In the genomic region with DNA sequence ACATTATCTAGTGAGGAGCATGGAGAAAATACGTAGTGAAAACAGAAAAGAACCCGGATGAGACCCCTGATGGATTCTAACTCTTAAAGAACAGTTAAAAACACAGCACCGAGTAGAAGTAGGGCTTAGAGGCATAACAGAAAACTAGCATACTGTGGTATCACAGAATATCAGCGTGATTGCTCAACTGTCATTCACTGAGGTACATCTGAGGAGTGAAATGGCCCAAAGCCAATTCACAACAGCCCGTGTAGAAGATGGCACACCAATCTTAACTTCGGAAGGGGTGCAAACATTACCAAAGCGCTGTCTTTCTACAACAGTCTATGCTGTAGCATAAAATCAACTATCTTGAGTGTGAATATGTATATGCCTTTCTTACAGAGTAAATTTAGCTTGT, we compare ENCODE assay signal across 9 cellular contexts. TPM values are rescaled to one million over a fixed set of nuclear protein-coding genes. Genes with fewer than 3 reads are reported as not detected.
DNase-seq lines count a peak whose midpoint lies in the region; ATAC-seq and TF ChIP-seq lines count a peak whose summit lies in the region.
"Had no signal": no experiment of that assay in that cellular context is flagged by ENCODE, and none has a peak within 500 bp of the region (broad histone marks: within the 10 kb centered on the region; RNA-seq: fewer than 3 reads in every experiment).

No MANE protein-coding gene starts in this region.

- H3K27ac ChIP-seq in esophagus muscularis mucosa (replicated peaks in 1 of 4) (no peak overlapping the region), trophoblast cell (ENCODE audit: low read depth, low read length) (no peak overlapping the region)
- H3K27ac ChIP-seq: SJSA1 had no signal

- peak overlapping the region; percentile 24 for H3K23ac ChIP-seq in trophoblast cell (ENCODE audit: low read length)

- TF ChIP-seq CTCF in esophagus muscularis mucosa (IDR thresholded peaks at IDR 0.05), result no peak

- H4K12ac ChIP-seq in trophoblast cell (ENCODE audit: low read depth, low read length), result no peak overlapping the region

- H3K27me3 ChIP-seq in NT2/D1 (ENCODE audit: insufficient read depth, insufficient read length) (no peaks in the 10 kb centered on the region), esophagus muscularis mucosa (no peaks in the 10 kb centered on the region), trophoblast cell (ENCODE audit: insufficient read depth, low read length) (no peaks in the 10 kb centered on the region)
- H3K27me3 ChIP-seq: SJSA1 had no signal

- peak; percentile 1 for DNase-seq in ELR (ENCODE audit: low read depth)
- DNase-seq in NT2/D1 (ENCODE audit: low read depth, low spot score), result no peak
- DNase-seq in esophagus muscularis mucosa (ENCODE audit: extremely low spot score), result no peak
- DNase-seq in trophoblast cell, result no peak
- DNase-seq in NCI-H1417 treated with DMSO at 0.1 percent for 48 hours (lab: John Stamatoyannopoulos, UW), result no peak
- no peak for DNase-seq in DMS53 (lab: John Stamatoyannopoulos, UW)

- H3K36me3 ChIP-seq in NT2/D1 (ENCODE audit: insufficient read depth, insufficient read length, low read length) (peaks cover 11% of the 10 kb centered on the region), esophagus muscularis mucosa (no peaks in the 10 kb centered on the region), trophoblast cell (ENCODE audit: control insufficient read depth in 1 of 2, insufficient read depth in 2 of 2, low read length in 2 of 2) (peaks cover 0 to 2% of the 10 kb centered on the region in 2 experiments)

- H3K14ac ChIP-seq in trophoblast cell (ENCODE audit: low read length), result no peak overlapping the region

- no peak overlapping the region for H2BK12ac ChIP-seq in trophoblast cell (ENCODE audit: low read length)

- H3K79me2 ChIP-seq in trophoblast cell (ENCODE audit: control insufficient read depth, insufficient read depth, low read length, poor library complexity), result peaks cover 5% of the 10 kb centered on the region

- H3K4me3 ChIP-seq in NT2/D1 (ENCODE audit: insufficient read length, low read depth) (peak overlapping the region; percentile 78), esophagus muscularis mucosa (peak overlapping the region; percentile 79 to 99 (median 92)), trophoblast cell (ENCODE audit: low read depth, low read length) (no peak overlapping the region)

- H3K9me3 ChIP-seq in NT2/D1 (ENCODE audit: insufficient read depth, low read length) (no peaks in the 10 kb centered on the region), esophagus muscularis mucosa (no peaks in the 10 kb centered on the region), trophoblast cell (ENCODE audit: insufficient read depth, low read depth, low read length) (no peaks in the 10 kb centered on the region)
- H3K9me3 ChIP-seq: SJSA1 had no signal

- no peak overlapping the region for H2BK120ac ChIP-seq in trophoblast cell (ENCODE audit: insufficient read depth, low read length, poor library complexity)

- peak overlapping the region; percentile 52 for H3K4ac ChIP-seq in trophoblast cell (ENCODE audit: low read depth, low read length)

- H3K9ac ChIP-seq in NT2/D1 (ENCODE audit: insufficient read length, low read depth) (no peak overlapping the region), trophoblast cell (ENCODE audit: low read length) (no peak overlapping the region)

- H3K4me1 ChIP-seq in NT2/D1 (ENCODE audit: insufficient read depth, insufficient read length) (no peaks in the 10 kb centered on the region), esophagus muscularis mucosa (peaks cover 7 to 22% (median 19%) of the 10 kb centered on the region in 4 donors), trophoblast cell (ENCODE audit: control insufficient read depth in 1 of 2, insufficient read depth in 2 of 2, low read length in 2 of 2) (peaks cover 2% of the 10 kb centered on the region in 2 experiments)

- no peak overlapping the region for H2AK5ac ChIP-seq in trophoblast cell (ENCODE audit: low read length)

- no peak overlapping the region for H3K18ac ChIP-seq in trophoblast cell (ENCODE audit: low read length)

- intact Hi-C loops in esophagus muscularis mucosa (cut with DNase I), result loop anchor here (2.0 to 5.0 kb wide), 2 partner anchors 71 to 79 kb away; no protein-coding TSS in a partner anchor

- no peak overlapping the region for H4K91ac ChIP-seq in trophoblast cell (ENCODE audit: low read depth, low read length)

- H4K8ac ChIP-seq in trophoblast cell (ENCODE audit: low read depth, low read length), result no peak overlapping the region

- H2BK5ac ChIP-seq in trophoblast cell (ENCODE audit: low read depth, low read length, poor library complexity), result no peak overlapping the region

- peaks cover 9% of the 10 kb centered on the region for H3K79me1 ChIP-seq in trophoblast cell (ENCODE audit: low read length)

- H2AFZ ChIP-seq in trophoblast cell (ENCODE audit: insufficient read depth, low read length, poor library complexity), result no peak overlapping the region

- no peak for TF ChIP-seq POLR2A in esophagus muscularis mucosa (IDR thresholded peaks at IDR 0.05; ENCODE audit: low read depth)

- whole genome bisulfite sequencing in esophagus muscularis mucosa, result 56% methylated on average over 7 of the region's 7 CpGs
- WGBS in trophoblast cell (ENCODE audit: extremely low coverage, insufficient coverage, insufficient read length), result no CpG with 5 or more reads among the region's 7 CpGs

- ATAC-seq in GM21367 (IDR thresholded peaks at IDR 0.05; ENCODE audit: unreplicated experiment), result no peak
- ATAC-seq in GM21737 (IDR thresholded peaks at IDR 0.05; ENCODE audit: unreplicated experiment), result no peak

- TF ChIP-seq EP300 in esophagus muscularis mucosa (IDR thresholded peaks at IDR 0.05), result no peak

- H3K4me2 ChIP-seq in trophoblast cell (ENCODE audit: low read length), result peak overlapping the region; percentile 47

RNA-seq across cellular contexts. Expression of a gene that starts 1.8 kb away (rescaled TPM):
- 10 to 100 TPM; 38.4 to 53.2 (median 43.1) TPM for total RNA-seq in esophagus muscularis mucosa
- 15.7 and 16.4 TPM in 2 replicates for polyA plus RNA-seq in trophoblast cell (2013)
